In genomic region chr9:33167949-33168535, GRCh38 we compare ENCODE assay signal across 8 cellular contexts. TPM values are rescaled to one million over a fixed set of nuclear protein-coding genes. Genes with fewer than 3 reads are reported as not detected.
A peak's percentile ranks its signal among the peaks of the same experiment; 100 is the strongest.
DNase-seq lines count a peak whose midpoint lies in the region; ATAC-seq and TF ChIP-seq lines count a peak whose summit lies in the region.

No MANE protein-coding gene starts in this region.

- DNase-seq in CD8-positive, alpha-beta T cell = peak in 2 of 7 experiments; percentile 28 to 39
- peak; percentile 38 for DNase-seq in activated CD8-positive, alpha-beta T cell treated with anti-CD3 and anti-CD28 coated beads for 36 hours
- DNase-seq in iPS DF 6.9 (ENCODE audit: low read depth, low spot score) (no peak), NCI-H1930 (lab: John Stamatoyannopoulos, UW) (no peak)
- no peak for DNase-seq in stimulated activated naive CD8-positive, alpha-beta T cell treated with anti-CD3 and anti-CD28 coated beads, Interleukin-15, amount 100 ng/mL, for 72 hours
- DNase-seq in stimulated activated CD4-positive, alpha-beta T cell treated with anti-CD3 and anti-CD28 coated beads, Interleukin-4, amount 100 ng/mL, for 1 hour = no peak

- no peaks in the 10 kb centered on the region for H3K27me3 Mint-ChIP-seq in CD8-positive, alpha-beta T cell (ENCODE audit: low read depth)
- H3K27me3 Mint-ChIP-seq in activated CD8-positive, alpha-beta T cell treated with anti-CD3 and anti-CD28 coated beads for 36 hours = no peaks in the 10 kb centered on the region
- H3K27me3 Mint-ChIP-seq in stimulated activated naive CD8-positive, alpha-beta T cell treated with anti-CD3 and anti-CD28 coated beads, Interleukin-15, amount 100 ng/mL, for 72 hours = no peaks in the 10 kb centered on the region

- ATAC-seq in CD8-positive, alpha-beta T cell = peak; percentile 2
- peak; percentile 4 for ATAC-seq in HG03342 (IDR thresholded peaks at IDR 0.05; ENCODE audit: unreplicated experiment)
- no peak for ATAC-seq in activated CD8-positive, alpha-beta T cell treated with anti-CD3 and anti-CD28 coated beads for 36 hours
- ATAC-seq in stimulated activated naive CD8-positive, alpha-beta T cell treated with anti-CD3 and anti-CD28 coated beads, Interleukin-15, amount 100 ng/mL, for 72 hours = peak; percentile 4
- ATAC-seq in activated CD4-positive, CD25-positive, alpha-beta regulatory T cell treated with anti-CD3 and anti-CD28 coated beads, Interleukin-2, amount 50 U/mL, for 24 hours = no peak

- H3K9me3 ChIP-seq in CD8-positive, alpha-beta T cell (ENCODE audit: low read length) = no peaks in the 10 kb centered on the region
- no peaks in the 10 kb centered on the region for H3K9me3 ChIP-seq in iPS DF 6.9 (ENCODE audit: control insufficient read depth, insufficient read depth, low read length)

- peaks cover 16% of the 10 kb centered on the region for H3K36me3 Mint-ChIP-seq in CD8-positive, alpha-beta T cell
- peaks cover 15% of the 10 kb centered on the region for H3K36me3 Mint-ChIP-seq in activated CD8-positive, alpha-beta T cell treated with anti-CD3 and anti-CD28 coated beads for 36 hours (ENCODE audit: low read depth)

- H3K4me3 ChIP-seq in CD8-positive, alpha-beta T cell (ENCODE audit: low read depth, low read length) = peak overlapping the region; percentile 51
- H3K4me3 ChIP-seq in iPS DF 6.9 (ENCODE audit: low read length) = peak overlapping the region; percentile 71; the same call in 1 of the 2 replicates

- peaks cover 54% of the 10 kb centered on the region for H3K4me1 Mint-ChIP-seq in CD8-positive, alpha-beta T cell (ENCODE audit: low read depth)
- peaks cover 40% of the 10 kb centered on the region for H3K4me1 Mint-ChIP-seq in activated CD8-positive, alpha-beta T cell treated with anti-CD3 and anti-CD28 coated beads for 36 hours (ENCODE audit: low read depth)
- H3K4me1 Mint-ChIP-seq in stimulated activated naive CD8-positive, alpha-beta T cell treated with anti-CD3 and anti-CD28 coated beads, Interleukin-15, amount 100 ng/mL, for 72 hours = peaks cover 69% of the 10 kb centered on the region

- POLR2A ChIA-PET in CD8-positive, alpha-beta T cell (lab: Charles Lee) = interaction anchor here (0.8 to 2.5 kb wide), 14 partner anchors 9 to 122 kb away, joined by 3 to 16 read pairs (median 6); partner anchors contain the start of genes BAG1, CHMP5, NFX1 and SMU1
- POLR2A ChIA-PET in activated CD8-positive, alpha-beta T cell treated with anti-CD3 and anti-CD28 coated beads for 36 hours (lab: Charles Lee) = interaction anchor here (0.9 to 2.9 kb wide), 8 partner anchors 10 to 143 kb away, joined by 3 to 10 read pairs (median 4); partner anchors contain the start of gene DNAJA1

- no peaks in the 10 kb centered on the region for H3K9me3 Mint-ChIP-seq in CD8-positive, alpha-beta T cell
- no peaks in the 10 kb centered on the region for H3K9me3 Mint-ChIP-seq in activated CD8-positive, alpha-beta T cell treated with anti-CD3 and anti-CD28 coated beads for 36 hours
- no peaks in the 10 kb centered on the region for H3K9me3 Mint-ChIP-seq in stimulated activated naive CD8-positive, alpha-beta T cell treated with anti-CD3 and anti-CD28 coated beads, Interleukin-15, amount 100 ng/mL, for 72 hours

- no CpG with 5 or more reads among the region's 9 CpGs for WGBS in iPS DF 6.9 (ENCODE audit: insufficient coverage, insufficient read length)

- CTCF ChIA-PET in CD8-positive, alpha-beta T cell (lab: Charles Lee) = interaction anchor here (1.0 to 3.8 kb wide), 6 partner anchors 19 to 89 kb away, joined by 3 to 18 read pairs (median 6); no protein-coding TSS in a partner anchor
- CTCF ChIA-PET in activated CD8-positive, alpha-beta T cell treated with anti-CD3 and anti-CD28 coated beads for 36 hours (lab: Charles Lee) = interaction anchor here (0.8 to 1.8 kb wide), 10 partner anchors 9 to 93 kb away, joined by 3 to 5 read pairs (median 3); no protein-coding TSS in a partner anchor

- peaks cover 46% of the 10 kb centered on the region for H3K4me1 ChIP-seq in CD8-positive, alpha-beta T cell (ENCODE audit: insufficient read depth, low read length)
- peaks cover 5% of the 10 kb centered on the region; the same call in 1 of the 2 replicates for H3K4me1 ChIP-seq in iPS DF 6.9 (ENCODE audit: control insufficient read depth, insufficient read depth, low read length)

- intact Hi-C loops in CD8-positive, alpha-beta T cell (cut with DNase I, micrococcal nuclease) = loop anchor here (1.0 to 10.0 kb wide), 12 partner anchors 9 to 613 kb away; partner anchors contain the start of genes APTX (in 1 of the 2), BAG1 (in 1 of the 2), DNAJA1 (in 1 of the 2) and NFX1 (in 1 of the 2)
- intact Hi-C loops in activated CD8-positive, alpha-beta T cell treated with anti-CD3 and anti-CD28 coated beads for 36 hours (cut with micrococcal nuclease) = loop anchor here (5.0 to 10.0 kb wide), 2 partner anchors 36 to 53 kb away; no protein-coding TSS in a partner anchor

- peak overlapping the region; percentile 77 for H3K27ac ChIP-seq in CD8-positive, alpha-beta T cell (ENCODE audit: low read depth, low read length)
- no peak overlapping the region for H3K27ac ChIP-seq in iPS DF 6.9 (ENCODE audit: low read length)

- peak overlapping the region; percentile 99 for H3K27ac Mint-ChIP-seq in CD8-positive, alpha-beta T cell
- peak overlapping the region; percentile 97 for H3K27ac Mint-ChIP-seq in activated CD8-positive, alpha-beta T cell treated with anti-CD3 and anti-CD28 coated beads for 36 hours
- H3K27ac Mint-ChIP-seq in stimulated activated naive CD8-positive, alpha-beta T cell treated with anti-CD3 and anti-CD28 coated beads, Interleukin-15, amount 100 ng/mL, for 72 hours = peak overlapping the region; percentile 96 to 98

- no peaks in the 10 kb centered on the region for H3K36me3 ChIP-seq in CD8-positive, alpha-beta T cell (ENCODE audit: insufficient read depth, low read length)
- H3K36me3 ChIP-seq in iPS DF 6.9 (ENCODE audit: control insufficient read depth, insufficient read depth, low read length) = no peaks in the 10 kb centered on the region

- H3K27me3 ChIP-seq in CD8-positive, alpha-beta T cell (ENCODE audit: insufficient read depth, low read length) = no peaks in the 10 kb centered on the region
- H3K27me3 ChIP-seq in iPS DF 6.9 (ENCODE audit: control insufficient read depth, insufficient read depth, low read length) = no peaks in the 10 kb centered on the region; the same call in 1 of the 2 replicates

- H3K4me3 Mint-ChIP-seq in CD8-positive, alpha-beta T cell = peak overlapping the region; percentile 88
- H3K4me3 Mint-ChIP-seq in activated CD8-positive, alpha-beta T cell treated with anti-CD3 and anti-CD28 coated beads for 36 hours = peak overlapping the region; percentile 88
- peak overlapping the region; percentile 98 for H3K4me3 Mint-ChIP-seq in stimulated activated naive CD8-positive, alpha-beta T cell treated with anti-CD3 and anti-CD28 coated beads, Interleukin-15, amount 100 ng/mL, for 72 hours

- TF ChIP-seq CTCF in CD8-positive, alpha-beta T cell (IDR thresholded peaks at IDR 0.05) = no peak
- TF ChIP-seq CTCF in activated CD8-positive, alpha-beta T cell treated with anti-CD3 and anti-CD28 coated beads for 36 hours (IDR thresholded peaks at IDR 0.05) = no peak

RNA-seq across cellular contexts. Expression of gene B4GALT1, which starts 0.9 kb away (rescaled TPM):
- 100 to 1,000 TPM; 139 to 140 TPM for total RNA-seq in CD8-positive, alpha-beta T cell
- total RNA-seq in activated CD8-positive, alpha-beta T cell treated with anti-CD3 and anti-CD28 coated beads for 36 hours = 10 to 100 TPM; 41.2 to 41.4 TPM

Comparison
In these comparisons a context has a peak if more than half of its experiments do, and no peak if none do; other contexts are left out.
1. ATAC-seq: peak in CD8-positive, alpha-beta T cell (single experiment), HG03342 (single experiment) and stimulated activated naive CD8-positive, alpha-beta T cell treated with anti-CD3 and anti-CD28 coated beads, Interleukin-15, amount 100 ng/mL, for 72 hours (single experiment); none in activated CD8-positive, alpha-beta T cell treated with anti-CD3 and anti-CD28 coated beads for 36 hours (single experiment) and activated CD4-positive, CD25-positive, alpha-beta regulatory T cell treated with anti-CD3 and anti-CD28 coated beads, Interleukin-2, amount 50 U/mL, for 24 hours (0 of 2).
2. Peak in every context shown above with its lines, with median percentiles within 50 percentile points of each other: H3K27ac Mint-ChIP-seq and H3K4me3 Mint-ChIP-seq.